Comparison of ENCODE assay signal across 8 cellular contexts in the genomic region with DNA sequence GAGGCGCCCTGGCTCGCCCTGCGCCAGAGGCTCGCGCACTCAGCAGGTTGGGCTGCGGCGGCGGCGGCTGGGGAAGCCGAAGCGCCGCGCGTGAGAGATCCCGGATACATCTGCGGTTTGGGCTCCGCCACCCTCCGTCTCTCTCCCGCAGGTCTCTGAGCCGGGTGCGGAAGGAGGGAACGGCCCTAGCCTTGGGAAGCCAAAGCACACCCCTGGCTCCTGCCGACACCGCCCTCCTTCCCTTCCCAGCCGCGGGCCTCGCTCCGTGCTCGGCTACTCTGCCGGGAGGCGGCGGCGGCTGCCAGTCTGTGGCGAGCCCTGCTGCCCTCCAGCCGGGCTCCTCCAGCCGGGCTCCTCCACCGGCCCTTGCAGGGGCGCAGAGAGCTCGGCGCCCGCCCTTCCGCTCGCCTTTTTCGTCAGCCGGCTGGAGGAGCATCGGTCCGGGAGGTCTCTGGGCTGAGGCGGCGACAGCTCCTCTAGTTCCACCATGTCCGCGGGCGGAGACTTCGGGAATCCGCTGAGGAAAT. TPM values are rescaled to one million over a fixed set of nuclear protein-coding genes. Genes with fewer than 3 reads are reported as not detected.
A peak's percentile ranks its signal among the peaks of the same experiment; 100 is the strongest.
DNase-seq lines count a peak whose midpoint lies in the region; ATAC-seq, FAIRE-seq and TF ChIP-seq lines count a peak whose summit lies in the region.
"Not testable (repeated sequence)": the region's sequence is repeated elsewhere in the genome, so short reads cannot be mapped to it uniquely, and the experiment has no call there.
"Had no signal": no experiment of that assay in that cellular context is flagged by ENCODE, and none has a peak within 500 bp of the region (broad histone marks: within the 10 kb centered on the region; RNA-seq: fewer than 3 reads in every experiment).

A gene (plus strand): TSS at position 38 of the 527 bp plus-strand sequence. CDS start 450 bp downstream, at position 488.

- not testable (repeated sequence) for H3K27ac Mint-ChIP-seq in glutamatergic neuron (ENCODE audit: unreplicated experiment)

- H2AFZ ChIP-seq in K562 (ENCODE audit: low read depth, low read length) = not testable (repeated sequence)

- not testable (repeated sequence) for H3K27ac ChIP-seq in WERI-Rb-1; K562 (ENCODE audit: extremely low read depth, low read depth, low read length)

- not testable (repeated sequence) for H3K36me3 ChIP-seq in WERI-Rb-1; K562 (ENCODE audit: control insufficient read depth, insufficient read depth, low read length)

- not testable (repeated sequence) for TF ChIP-seq CTCF in NB4 (IDR thresholded peaks at IDR 0.05; ENCODE audit: low read depth, low read length); WERI-Rb-1 (IDR thresholded peaks at IDR 0.05; ENCODE audit: low read depth, low read length); K562 (IDR thresholded peaks at IDR 0.05 in 2 of 3, conservative IDR thresholded peaks at IDR 0.05 in 1 of 3; ENCODE audit: insufficient read depth in 2 of 3, low read depth in 1 of 3, low read length in 3 of 3); glutamatergic neuron (IDR thresholded peaks at IDR 0.05; ENCODE audit: partially characterized antibody, unreplicated experiment); lower leg skin (IDR thresholded peaks at IDR 0.05)

- peak within 1 kb of the TSS; percentile 90 for H3K4me3 Mint-ChIP-seq in glutamatergic neuron (ENCODE audit: unreplicated experiment)

- H3K4me3 ChIP-seq in NB4 (ENCODE audit: low read depth, low read length); K562: not testable (repeated sequence)
- H3K4me3 ChIP-seq in WERI-Rb-1 (ENCODE audit: low read depth, low read length) (peak within 1 kb of the TSS; percentile 59), lower leg skin (ENCODE audit: low read depth, poor library complexity, severe bottlenecking) (peak within 1 kb of the TSS; percentile 20)

- H4K20me1 ChIP-seq in K562 (replicated peaks; ENCODE audit: control insufficient read depth, insufficient read depth, low read length) = not testable (repeated sequence)

- BruUV-seq in K562 (replicated peaks; lab: Mats Ljungman, UMichigan) = not testable (repeated sequence)

- H3K27me3 ChIP-seq in WERI-Rb-1 (ENCODE audit: insufficient read depth, low read depth, severe bottlenecking); K562 (ENCODE audit: control insufficient read depth in 2 of 2, insufficient read depth in 2 of 2, low read length in 2 of 2): not testable (repeated sequence)

- POLR2A ChIA-PET in K562 (lab: Yijun Ruan, JAX) = not testable (repeated sequence)

- not testable (repeated sequence) for H3K79me2 ChIP-seq in K562 (ENCODE audit: control insufficient read depth, insufficient read depth, low read length)

- ATAC-seq in K562 = peak; percentile 70

- not testable (repeated sequence) for FAIRE-seq in K562 (lab: Jason Lieb, UNC)

- H3K9me3 ChIP-seq in WERI-Rb-1 (ENCODE audit: severe bottlenecking); K562 (replicated peaks; ENCODE audit: control insufficient read depth, insufficient read depth, low read depth, low read length): not testable (repeated sequence)

- peak; percentile 74 for DNase-seq in ELF-1 (ENCODE audit: low read depth, low spot score)
- peak; percentile 13 for DNase-seq in NB4 (ENCODE audit: low read depth)
- peak; percentile 48 for DNase-seq in WERI-Rb-1
- not testable (repeated sequence) for DNase-seq in K562 (ENCODE audit: extremely low read depth in 1 of 4, low spot score in 3 of 4); lower leg skin (ENCODE audit: low spot score in 2 of 2)
- DNase-seq in glutamatergic neuron = peak; percentile 68
- DNase-seq in putamen (ENCODE audit: low spot score) = peak; percentile 49

- not testable (repeated sequence) for H3K9ac ChIP-seq in K562 (ENCODE audit: insufficient read depth in 1 of 2, low read depth in 2 of 2, low read length in 2 of 2)

- H3K4me1 Mint-ChIP-seq in glutamatergic neuron (ENCODE audit: low read depth, unreplicated experiment) = not testable (repeated sequence)

- H3K4me2 ChIP-seq in K562 (ENCODE audit: insufficient read depth, low read length) = not testable (repeated sequence)

- not testable (repeated sequence) for TF ChIP-seq RAD21 in K562 (CRISPR knock-in tag; conservative IDR thresholded peaks at IDR 0.05 in 1 of 2, IDR thresholded peaks at IDR 0.05 in 1 of 2)

- in situ Hi-C loops in K562 (cut with MboI) = loop anchor here (5.0 kb wide), 1 partner anchor 1383 kb away; a partner anchor contains a TSS

- TF ChIP-seq EP300 in K562 (IDR thresholded peaks at IDR 0.05; ENCODE audit: low read length) = not testable (repeated sequence)

- WGBS in K562 (ENCODE audit: insufficient coverage, low coverage, missing lambda C conversion rate) = 3% methylated on average over 40 of the region's 54 CpGs
- 3 to 4% methylated on average over 15 to 35 of the region's 54 CpGs for WGBS in lower leg skin, 2 donors

- not testable (repeated sequence) for H3K9me3 Mint-ChIP-seq in glutamatergic neuron (ENCODE audit: unreplicated experiment)

- not testable (repeated sequence) for H3K27me3 Mint-ChIP-seq in glutamatergic neuron (ENCODE audit: unreplicated experiment)

- not testable (repeated sequence) for H3K4me1 ChIP-seq in K562 (replicated peaks in 1 of 2; ENCODE audit: control insufficient read depth in 2 of 2, insufficient read depth in 2 of 2, low read length in 2 of 2)

- TF ChIP-seq POLR2A in NB4 (IDR thresholded peaks at IDR 0.05; ENCODE audit: extremely low read depth, insufficient read length); K562 (conservative IDR thresholded peaks at IDR 0.05); lower leg skin (IDR thresholded peaks at IDR 0.05): not testable (repeated sequence)

- CTCF ChIA-PET in K562 (lab: Yijun Ruan, JAX; ENCODE audit: low intra/inter-chr PET ratio) = not testable (repeated sequence)

- intact Hi-C loops in K562 (cut with micrococcal nuclease); lower leg skin (cut with DNase I; ENCODE audit: low total_unique reads): not testable (repeated sequence)

- H3K9me1 ChIP-seq in K562 (ENCODE audit: control insufficient read depth, insufficient read depth, low read length) = not testable (repeated sequence)

- H3K36me3 Mint-ChIP-seq in glutamatergic neuron (ENCODE audit: unreplicated experiment) = not testable (repeated sequence)

RNA-seq across cellular contexts. Expression of the gene that starts here (rescaled TPM):
- not detected in 2 replicates for total RNA-seq in K562 (2011; cell fraction: chromatin; rRNA removed; ENCODE audit: low replicate concordance)
- total RNA-seq in K562 (2011; cell fraction: nucleolus; rRNA removed) = not detected in 2 replicates
- not detected in 2 replicates for total RNA-seq in K562 (2011; cell fraction: nucleoplasm; rRNA removed)
- total RNA-seq in K562 (2014; rRNA removed) (not detected in 2 replicates), K562 (2014; rRNA removed; fragmentation: Illumina TruSeq; extraction: Trizol) (not detected in 2 replicates), K562 (2015; rRNA removed; fragmentation: Illumina TruSeq; extraction: Trizol) (not detected in 2 replicates), K562 (2021) (not detected in 2 replicates), glutamatergic neuron (ENCODE audit: unreplicated experiment) (0.25 TPM), lower leg skin (not detected)
- polyA plus RNA-seq in K562 (2011; rRNA removed) (not detected in 2 replicates), K562 (2014; fragmentation: Illumina TruSeq; extraction: Trizol) (not detected in 2 replicates), K562 (2014; fragmentation: Nextera tagmentation; extraction: Ambion mirVana) (not detected), K562 (2014; rRNA removed) (not detected in 2 replicates)
- not detected in 2 replicates for polyA plus RNA-seq in K562 (2011; cell fraction: cytosol; rRNA removed)
- polyA plus RNA-seq in K562 (2011; cell fraction: nucleus; rRNA removed) = not detected in 2 replicates
- polyA plus RNA-seq in K562 (2012) = 0.06 TPM in 1 of 2 replicates, not detected in the other
- not detected in 2 replicates for polyA minus RNA-seq in K562 (2011; rRNA and poly(A)+ RNA removed)
- polyA minus RNA-seq in K562 (2011; cell fraction: cytosol; rRNA and poly(A)+ RNA removed) = not detected in 2 replicates
- polyA minus RNA-seq in K562 (2011; cell fraction: nucleus; rRNA and poly(A)+ RNA removed) = not detected in 2 replicates
- total RNA-seq: GM12878 had no signal
- polyA plus RNA-seq: GM12878 had no signal

Comparison
In these comparisons a context has a peak if more than half of its experiments do, and no peak if none do; other contexts are left out.
1. Peak in ATAC-seq in K562; RNA of the gene not detected or under 1 TPM.
2. Peak in DNase-seq in glutamatergic neuron; RNA of the gene not detected or under 1 TPM.